ENCODE assay signal across 14 cellular contexts in the genomic region with DNA sequence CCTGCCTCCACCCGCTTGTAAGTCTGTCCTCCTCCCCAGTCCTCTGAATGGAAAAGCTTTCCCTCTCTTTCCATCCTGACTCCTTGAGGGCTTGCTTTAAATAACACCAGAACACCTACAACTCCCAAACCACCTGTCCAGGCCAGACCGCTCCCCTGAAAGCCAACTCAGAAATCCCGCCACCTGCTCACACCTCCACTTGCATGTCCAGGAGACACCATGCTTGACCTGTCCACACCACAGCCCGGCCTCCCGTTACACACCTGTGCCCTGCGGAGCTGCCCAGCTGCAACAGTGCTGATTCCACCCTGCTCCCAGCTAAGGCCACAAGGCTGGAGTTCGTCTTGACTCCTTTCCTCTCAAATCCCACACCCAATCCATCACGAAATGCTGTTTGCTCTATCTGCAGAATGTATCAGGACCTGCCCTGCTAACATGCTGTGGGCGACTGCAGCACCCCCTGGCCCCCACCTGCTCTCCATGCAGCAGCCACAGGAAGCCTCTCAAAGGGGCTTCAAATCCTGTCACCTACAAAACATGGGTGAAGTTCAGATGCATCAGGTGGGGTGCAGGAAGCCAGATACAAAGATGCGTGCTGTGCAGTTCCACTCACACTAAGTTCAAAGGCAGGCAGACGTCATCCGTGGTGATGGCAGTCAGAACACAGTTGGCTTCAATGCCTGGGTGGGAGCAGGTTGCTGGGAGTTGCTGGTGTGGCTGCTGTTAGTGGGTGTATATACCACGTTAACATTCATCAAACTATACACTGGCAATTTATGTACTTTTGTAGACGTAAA.
DNase-seq lines count a peak whose midpoint lies in the region; ATAC-seq and TF ChIP-seq lines count a peak whose summit lies in the region.
"Had no signal": no experiment of that assay in that cellular context is flagged by ENCODE, and none has a peak within 500 bp of the region (broad histone marks: within the 10 kb centered on the region; RNA-seq: fewer than 3 reads in every experiment).

No MANE protein-coding gene starts in this region.

- H3K4me1 Mint-ChIP-seq in T-helper 17 cell = peaks cover 8% of the 10 kb centered on the region

- H3K36me3 Mint-ChIP-seq in T-helper 17 cell (ENCODE audit: low read depth) = peaks cover 7% of the 10 kb centered on the region
- H3K36me3 Mint-ChIP-seq: IgD-negative memory B cell had no signal

- ATAC-seq in T-helper 17 cell (no peak), gastroesophageal sphincter (peak; percentile 5), omental fat pad (ENCODE audit: low FRiP score) (no peak), body of pancreas (no peak), HG03097 (IDR thresholded peaks at IDR 0.05; ENCODE audit: low FRiP score, unreplicated experiment) (no peak)

- peaks cover 5 to 81% (median 16%) of the 10 kb centered on the region in 3 donors for H3K4me1 ChIP-seq in gastroesophageal sphincter
- no peaks in the 10 kb centered on the region for H3K4me1 ChIP-seq in body of pancreas
- H3K4me1 ChIP-seq: Caco-2 had no signal

- TF ChIP-seq EP300 in gastroesophageal sphincter (IDR thresholded peaks at IDR 0.05) = no peak

- no peaks in the 10 kb centered on the region for H3K27me3 ChIP-seq in gastroesophageal sphincter
- H3K27me3 ChIP-seq in body of pancreas = no peaks in the 10 kb centered on the region

- H3K9me3 ChIP-seq in T-helper 17 cell (ENCODE audit: control insufficient read depth, low read length, poor library complexity, severe bottlenecking) = no peaks in the 10 kb centered on the region
- H3K9me3 ChIP-seq in gastroesophageal sphincter = no peaks in the 10 kb centered on the region
- H3K9me3 ChIP-seq in body of pancreas = no peaks in the 10 kb centered on the region
- H3K9me3 ChIP-seq: Caco-2 had no signal

- intact Hi-C loops in body of pancreas (cut with DNase I) = no loop called here

- no peaks in the 10 kb centered on the region for H3K36me3 ChIP-seq in gastroesophageal sphincter
- no peaks in the 10 kb centered on the region for H3K36me3 ChIP-seq in body of pancreas (replicated peaks in 1 of 2; ENCODE audit: insufficient read depth in 1 of 2, low read depth in 2 of 2)

- peaks cover 30% of the 10 kb centered on the region for H3K27me3 Mint-ChIP-seq in T-helper 17 cell

- peak overlapping the region; percentile 10 for H3K4me3 Mint-ChIP-seq in T-helper 17 cell
- H3K4me3 Mint-ChIP-seq: IgD-negative memory B cell had no signal

- TF ChIP-seq POLR2A in gastroesophageal sphincter (IDR thresholded peaks at IDR 0.05) = no peak
- no peak for TF ChIP-seq POLR2A in body of pancreas (IDR thresholded peaks at IDR 0.05)

- H3K4me3 ChIP-seq in gastroesophageal sphincter (no peak overlapping the region), body of pancreas (no peak overlapping the region)

- peak overlapping the region in 3 of 4 donors; percentile 73 to 83 (median 74) for H3K27ac ChIP-seq in gastroesophageal sphincter
- no peak overlapping the region for H3K27ac ChIP-seq in body of pancreas

- no peak for TF ChIP-seq CTCF in gastroesophageal sphincter (IDR thresholded peaks at IDR 0.05)
- TF ChIP-seq CTCF in omental fat pad (IDR thresholded peaks at IDR 0.05) = no peak
- TF ChIP-seq CTCF in GM10248 (IDR thresholded peaks at IDR 0.05; ENCODE audit: control extremely low read depth, extremely low read depth, low read depth, missing control alignments) = no peak
- no peak for TF ChIP-seq CTCF in body of pancreas (IDR thresholded peaks at IDR 0.05)

- no peak overlapping the region for H3K27ac Mint-ChIP-seq in T-helper 17 cell
- H3K27ac Mint-ChIP-seq: IgD-negative memory B cell had no signal

- WGBS in gastroesophageal sphincter (ENCODE audit: low coverage in 1 of 2), 2 donors = 38 to 51% methylated on average over 9 to 10 of the region's 14 CpGs
- WGBS in body of pancreas, 2 donors = 86% methylated on average over 14 of the region's 14 CpGs

- CTCF ChIA-PET in GM10248 (lab: Yijun Ruan, JAX) = no interaction called here

- DNase-seq in T-helper 17 cell (no peak), omental fat pad (ENCODE audit: low spot score) (peak; percentile 20), ureter (ENCODE audit: low spot score) (peak; percentile 34), GM10248 (ENCODE audit: extremely low spot score) (no peak), body of pancreas (no peak)
- DNase-seq: Caco-2; DMS153; H7; NCI-H187; NCI-H526 treated with DMSO at 0.1 percent for 48 hours; NK-92 treated with Interleukin-12 subunit alpha and Interleukin-12 subunit beta, amount 100 ng/mL, for 24 hours had no signal

- POLR2A ChIA-PET in GM10248 (lab: Yijun Ruan, JAX) = no interaction called here

Comparison
In these comparisons a context has a peak if more than half of its experiments do, and no peak if none do; other contexts are left out.
1. DNase-seq: peak in omental fat pad (single experiment) and ureter (single experiment); none in T-helper 17 cell (0 of 3), GM10248 (single experiment) and body of pancreas (0 of 4).
2. H3K27ac ChIP-seq: peak in gastroesophageal sphincter (3 of 4); none in body of pancreas (0 of 4).